ENCODE assay signal across 8 cellular contexts in genomic region chr4:132642196-132642817, GRCh38.
A peak's percentile ranks its signal among the peaks of the same experiment; 100 is the strongest.
DNase-seq lines count a peak whose midpoint lies in the region; ATAC-seq lines count a peak whose summit lies in the region.

No MANE protein-coding gene starts in this region.

- DNase-seq in EH (ENCODE audit: low read depth) (peak; percentile 4), H7 (peak; percentile 54), NCI-H1694 (lab: John Stamatoyannopoulos, UW) (peak; percentile 31), adipocyte (ENCODE audit: low read depth) (peak; percentile 79), inferior parietal cortex (ENCODE audit: extremely low spot score) (peak; percentile 71), UCSD-AML1 (lab: John Stamatoyannopoulos, UW; ENCODE audit: unreplicated experiment) (no peak)
- no peak for DNase-seq in central memory CD4-positive, alpha-beta T cell

- no peak overlapping the region for H3K9ac ChIP-seq in adipocyte (ENCODE audit: low read length)

- H3K27me3 ChIP-seq in H7 (ENCODE audit: control insufficient read depth, insufficient read depth, low read length) (no peaks in the 10 kb centered on the region), adipocyte (replicated peaks; ENCODE audit: control insufficient read depth, insufficient read depth, low read length) (no peaks in the 10 kb centered on the region)

- H3K4me3 ChIP-seq in H7 (ENCODE audit: insufficient read depth, low read depth, low read length) (no peak overlapping the region), adipocyte (ENCODE audit: low read length) (no peak overlapping the region)

- no peaks in the 10 kb centered on the region for H3K4me1 ChIP-seq in adipocyte (ENCODE audit: control insufficient read depth, insufficient read depth, low read length)

- no peak for ATAC-seq in HG02588 (IDR thresholded peaks at IDR 0.05; ENCODE audit: unreplicated experiment)

- no peaks in the 10 kb centered on the region for H3K9me3 ChIP-seq in adipocyte (ENCODE audit: control insufficient read depth, low read length)

- no peaks in the 10 kb centered on the region for H3K36me3 ChIP-seq in H7 (replicated peaks; ENCODE audit: control insufficient read depth, insufficient read depth, low read length)
- no peaks in the 10 kb centered on the region for H3K36me3 ChIP-seq in adipocyte (ENCODE audit: control insufficient read depth, insufficient read depth, low read length, severe bottlenecking)

Comparison
In these comparisons a context has a peak if more than half of its experiments do, and no peak if none do; other contexts are left out.
1. DNase-seq: peak in EH (single experiment), H7 (single experiment), NCI-H1694 (single experiment), adipocyte (single experiment) and inferior parietal cortex (single experiment); none in UCSD-AML1 (single experiment) and central memory CD4-positive, alpha-beta T cell (single experiment).